9 cellular contexts compared by ENCODE assay signal in genomic region chr7:100476108-100476780, GRCh38. TPM values are rescaled to one million over a fixed set of nuclear protein-coding genes. Genes with fewer than 3 reads are reported as not detected.
A peak's percentile ranks its signal among the peaks of the same experiment; 100 is the strongest.
DNase-seq lines count a peak whose midpoint lies in the region; ATAC-seq, FAIRE-seq and TF ChIP-seq lines count a peak whose summit lies in the region.
"Had no signal": no experiment of that assay in that cellular context is flagged by ENCODE, and none has a peak within 500 bp of the region (broad histone marks: within the 10 kb centered on the region; RNA-seq: fewer than 3 reads in every experiment).

No MANE protein-coding gene starts in this region.

- peak overlapping the region; percentile 90 for H3K27ac Mint-ChIP-seq in mesothelial cell of epicardium

- TF ChIP-seq CTCF in HEK293 (tag by site-specific recombination; IDR thresholded peaks at IDR 0.05): no peak
- TF ChIP-seq CTCF in K562 (IDR thresholded peaks at IDR 0.05 in 2 of 3, conservative IDR thresholded peaks at IDR 0.05 in 1 of 3; ENCODE audit: insufficient read depth in 2 of 3, low read depth in 1 of 3, low read length in 3 of 3): no peak
- no peak for TF ChIP-seq CTCF in mesothelial cell of epicardium (IDR thresholded peaks at IDR 0.05; ENCODE audit: unreplicated experiment)

- BruUV-seq in K562 (replicated peaks; lab: Mats Ljungman, UMichigan): no TSS peak

- peak overlapping the region; percentile 76 to 94 for H3K9ac ChIP-seq in K562 (ENCODE audit: insufficient read depth in 1 of 2, low read depth in 2 of 2, low read length in 2 of 2)

- no peak for TF ChIP-seq RAD21 in K562 (CRISPR knock-in tag; conservative IDR thresholded peaks at IDR 0.05 in 1 of 2, IDR thresholded peaks at IDR 0.05 in 1 of 2)

- H3K4me3 ChIP-seq in HEK293 (ENCODE audit: low read depth, low read length) (no peak overlapping the region), K562 (peak overlapping the region; percentile 86)

- H3K9me3 ChIP-seq in HEK293 (ENCODE audit: control insufficient read depth, insufficient read depth, low read depth, low read length) (no peaks in the 10 kb centered on the region), K562 (replicated peaks; ENCODE audit: control insufficient read depth, insufficient read depth, low read depth, low read length) (no peaks in the 10 kb centered on the region)

- H3K4me1 ChIP-seq in HEK293 (ENCODE audit: control insufficient read depth, insufficient read depth, low read length): peaks cover 9% of the 10 kb centered on the region
- H3K4me1 ChIP-seq in K562 (replicated peaks in 1 of 2; ENCODE audit: control insufficient read depth in 2 of 2, insufficient read depth in 2 of 2, low read length in 2 of 2): peaks cover 44 to 81% of the 10 kb centered on the region in 2 experiments

- H3K9me3 Mint-ChIP-seq in mesothelial cell of epicardium: no peaks in the 10 kb centered on the region

- H3K9me1 ChIP-seq in K562 (ENCODE audit: control insufficient read depth, insufficient read depth, low read length): peaks cover 6% of the 10 kb centered on the region

- TF ChIP-seq POLR2A in K562 (conservative IDR thresholded peaks at IDR 0.05): no peak

- TF ChIP-seq EP300 in K562 (IDR thresholded peaks at IDR 0.05; ENCODE audit: low read length): no peak

- H3K4me1 Mint-ChIP-seq in mesothelial cell of epicardium: peaks cover 24% of the 10 kb centered on the region

- CTCF ChIA-PET in HEK293 (lab: Yijun Ruan, JAX): interaction anchor here (0.6 to 2.2 kb wide), 3 partner anchors 27 to 230 kb away, joined by 3 to 15 read pairs (median 4); partner anchors contain the start of gene POP7
- CTCF ChIA-PET in K562 (lab: Yijun Ruan, JAX; ENCODE audit: low intra/inter-chr PET ratio): no interaction called here

- peaks cover 19% of the 10 kb centered on the region for H4K20me1 ChIP-seq in K562 (replicated peaks; ENCODE audit: control insufficient read depth, insufficient read depth, low read length)

- 17% methylated on average over 4 of the region's 6 CpGs for WGBS in K562 (ENCODE audit: insufficient coverage, low coverage, missing lambda C conversion rate)

- POLR2A ChIA-PET in HEK293 (lab: Yijun Ruan, JAX): no interaction called here
- POLR2A ChIA-PET in K562 (lab: Yijun Ruan, JAX): interaction anchor here (1.0 to 1.8 kb wide), 4 partner anchors 14 to 109 kb away, joined by 3 to 4 read pairs (median 3); no protein-coding TSS in a partner anchor

- no peak overlapping the region for H3K27ac ChIP-seq in HEK293 (ENCODE audit: extremely low read depth, low read depth, low read length)
- H3K27ac ChIP-seq in K562 (ENCODE audit: extremely low read depth, low read depth, low read length): peak overlapping the region; percentile 55

- no peak for ATAC-seq in K562
- ATAC-seq in GM18861 (IDR thresholded peaks at IDR 0.05; ENCODE audit: unreplicated experiment): no peak
- no peak for ATAC-seq in HG02610 (IDR thresholded peaks at IDR 0.05; ENCODE audit: unreplicated experiment)

- no peaks in the 10 kb centered on the region for H3K27me3 Mint-ChIP-seq in mesothelial cell of epicardium (ENCODE audit: low read depth)

- peak overlapping the region; percentile 88 for H3K4me3 Mint-ChIP-seq in mesothelial cell of epicardium

- intact Hi-C loops in K562 (cut with micrococcal nuclease): no loop called here

- H3K36me3 ChIP-seq in HEK293 (ENCODE audit: control insufficient read depth in 2 of 2, insufficient read depth in 1 of 2, low read length in 2 of 2): peaks cover 3 to 25% of the 10 kb centered on the region in 2 experiments; a peak in 2 of 3 replicates
- H3K36me3 ChIP-seq in K562 (ENCODE audit: control insufficient read depth, insufficient read depth, low read length): peaks cover 52% of the 10 kb centered on the region

- no peaks in the 10 kb centered on the region for H3K27me3 ChIP-seq in K562 (ENCODE audit: control insufficient read depth in 2 of 2, insufficient read depth in 2 of 2, low read length in 2 of 2)

- FAIRE-seq in K562 (lab: Jason Lieb, UNC): no peak

- H2AFZ ChIP-seq in K562 (ENCODE audit: low read depth, low read length): no peak overlapping the region

- DNase-seq in 8988T (peak; percentile 9), K562 (ENCODE audit: extremely low read depth in 1 of 4, low spot score in 3 of 4) (peak in 2 of 4 experiments; percentile 20 to 25), mesothelial cell of epicardium (ENCODE audit: low spot score in 2 of 2, unreplicated experiment in 2 of 2) (no peak), SKM-1 (lab: John Stamatoyannopoulos, UW; ENCODE audit: unreplicated experiment) (no peak)
- DNase-seq in stimulated activated CD4-positive, alpha-beta T cell treated with anti-CD3 and anti-CD28 coated beads, Interleukin-12 subunit alpha, Interleukin-12 subunit beta, amount 100 ng/mL, for 4 hours: no peak
- DNase-seq: T-helper 9 cell had no signal

- peak overlapping the region; percentile 86 for H3K4me2 ChIP-seq in K562 (ENCODE audit: insufficient read depth, low read length)

- H3K36me3 Mint-ChIP-seq in mesothelial cell of epicardium: peaks cover 6% of the 10 kb centered on the region

- H3K79me2 ChIP-seq in K562 (ENCODE audit: control insufficient read depth, insufficient read depth, low read length): peaks cover 58% of the 10 kb centered on the region

- in situ Hi-C loops in K562 (cut with MboI): no loop called here

RNA-seq across cellular contexts. Expression of gene TSC22D4, which starts 2.8 kb away (rescaled TPM):
- 30.5 and 88.7 TPM in 2 replicates for total RNA-seq in K562 (2011; cell fraction: chromatin; rRNA removed; ENCODE audit: low replicate concordance)
- 56.8 and 60.5 TPM in 2 replicates for total RNA-seq in K562 (2011; cell fraction: nucleolus; rRNA removed)
- total RNA-seq in K562 (2011; cell fraction: nucleoplasm; rRNA removed): 38.6 and 57.1 TPM in 2 replicates
- total RNA-seq in K562 (2014; rRNA removed): 77.6 and 102 TPM in 2 replicates
- total RNA-seq in K562 (2014; rRNA removed; fragmentation: Illumina TruSeq; extraction: Trizol): 10.1 and 13.1 TPM in 2 replicates
- total RNA-seq in K562 (2015; rRNA removed; fragmentation: Illumina TruSeq; extraction: Trizol): 31.3 and 33.9 TPM in 2 replicates
- total RNA-seq in K562 (2021): 102 and 107 TPM in 2 replicates
- polyA plus RNA-seq in K562 (2011; rRNA removed): 14.2 and 18.8 TPM in 2 replicates
- polyA plus RNA-seq in K562 (2011; cell fraction: cytosol; rRNA removed): 13.0 and 47.0 TPM in 2 replicates
- polyA plus RNA-seq in K562 (2011; cell fraction: nucleus; rRNA removed): 22.1 and 53.6 TPM in 2 replicates
- 64.9 and 107 TPM in 2 replicates for polyA plus RNA-seq in K562 (2012)
- polyA plus RNA-seq in K562 (2014; fragmentation: Illumina TruSeq; extraction: Trizol): 28.7 and 51.7 TPM in 2 replicates
- under 1 TPM; 0.37 to 0.92 TPM for polyA plus RNA-seq in K562 (2014; fragmentation: Nextera tagmentation; extraction: Ambion mirVana)
- 57.9 and 61.0 TPM in 2 replicates for polyA plus RNA-seq in K562 (2014; rRNA removed)
- 5.5 and 9.6 TPM in 2 replicates for polyA minus RNA-seq in K562 (2011; rRNA and poly(A)+ RNA removed)
- 24.5 and 26.5 TPM in 2 replicates for polyA minus RNA-seq in K562 (2011; cell fraction: cytosol; rRNA and poly(A)+ RNA removed)
- 10.0 and 13.5 TPM in 2 replicates for polyA minus RNA-seq in K562 (2011; cell fraction: nucleus; rRNA and poly(A)+ RNA removed)
- 50.5 to 52.7 TPM (median 52.4 TPM) in 3 replicates for total RNA-seq in mesothelial cell of epicardium

RNA-seq across cellular contexts. Expression of gene NYAP1, which starts 7.5 kb away (rescaled TPM):
- total RNA-seq in K562 (2011; cell fraction: chromatin; rRNA removed; ENCODE audit: low replicate concordance): 0.53 and 1.0 TPM in 2 replicates
- total RNA-seq in K562 (2011; cell fraction: nucleolus; rRNA removed): 0.67 and 0.79 TPM in 2 replicates
- 0.23 and 0.59 TPM in 2 replicates for total RNA-seq in K562 (2011; cell fraction: nucleoplasm; rRNA removed)
- 0.32 and 0.98 TPM in 2 replicates for total RNA-seq in K562 (2014; rRNA removed)
- 0.11 and 0.13 TPM in 2 replicates for total RNA-seq in K562 (2014; rRNA removed; fragmentation: Illumina TruSeq; extraction: Trizol)
- total RNA-seq in K562 (2015; rRNA removed; fragmentation: Illumina TruSeq; extraction: Trizol): 0.15 and 0.22 TPM in 2 replicates
- total RNA-seq in K562 (2021): 0.82 and 0.87 TPM in 2 replicates
- polyA plus RNA-seq in K562 (2011; rRNA removed): 0.09 and 0.13 TPM in 2 replicates
- 0.15 and 1.4 TPM in 2 replicates for polyA plus RNA-seq in K562 (2011; cell fraction: cytosol; rRNA removed)
- 0.34 and 1.7 TPM in 2 replicates for polyA plus RNA-seq in K562 (2011; cell fraction: nucleus; rRNA removed)
- polyA plus RNA-seq in K562 (2012): 0.35 and 0.65 TPM in 2 replicates
- 0.13 and 0.17 TPM in 2 replicates for polyA plus RNA-seq in K562 (2014; fragmentation: Illumina TruSeq; extraction: Trizol)
- not detected for polyA plus RNA-seq in K562 (2014; fragmentation: Nextera tagmentation; extraction: Ambion mirVana)
- 0.88 and 1.0 TPM in 2 replicates for polyA plus RNA-seq in K562 (2014; rRNA removed)
- polyA minus RNA-seq in K562 (2011; rRNA and poly(A)+ RNA removed): 0.11 TPM in 1 of 2 replicates, not detected in the other
- not detected in 2 replicates for polyA minus RNA-seq in K562 (2011; cell fraction: cytosol; rRNA and poly(A)+ RNA removed)
- 0.22 and 0.40 TPM in 2 replicates for polyA minus RNA-seq in K562 (2011; cell fraction: nucleus; rRNA and poly(A)+ RNA removed)
- total RNA-seq in mesothelial cell of epicardium: 8.2 to 8.5 TPM (median 8.4 TPM) in 3 replicates

RNA-seq across cellular contexts. Expression of gene SPACDR, which starts 12.2 kb away (rescaled TPM):
- 3.4 and 9.9 TPM in 2 replicates for total RNA-seq in K562 (2011; cell fraction: chromatin; rRNA removed; ENCODE audit: low replicate concordance)
- 1.8 and 4.7 TPM in 2 replicates for total RNA-seq in K562 (2011; cell fraction: nucleolus; rRNA removed)
- 2.4 and 3.8 TPM in 2 replicates for total RNA-seq in K562 (2011; cell fraction: nucleoplasm; rRNA removed)
- 0.14 and 0.29 TPM in 2 replicates for total RNA-seq in K562 (2014; rRNA removed)
- not detected in 2 replicates for total RNA-seq in K562 (2014; rRNA removed; fragmentation: Illumina TruSeq; extraction: Trizol)
- total RNA-seq in K562 (2015; rRNA removed; fragmentation: Illumina TruSeq; extraction: Trizol): 0.29 and 0.41 TPM in 2 replicates
- total RNA-seq in K562 (2021): 0.55 and 1.2 TPM in 2 replicates
- 0.18 and 0.20 TPM in 2 replicates for polyA plus RNA-seq in K562 (2011; rRNA removed)
- 0.40 and 0.56 TPM in 2 replicates for polyA plus RNA-seq in K562 (2011; cell fraction: cytosol; rRNA removed)
- polyA plus RNA-seq in K562 (2011; cell fraction: nucleus; rRNA removed): 1.0 and 2.9 TPM in 2 replicates
- 0.47 and 2.1 TPM in 2 replicates for polyA plus RNA-seq in K562 (2012)
- 0.13 and 0.24 TPM in 2 replicates for polyA plus RNA-seq in K562 (2014; fragmentation: Illumina TruSeq; extraction: Trizol)
- under 1 TPM; 0.07 to 0.11 TPM for polyA plus RNA-seq in K562 (2014; fragmentation: Nextera tagmentation; extraction: Ambion mirVana)
- 0.12 and 0.15 TPM in 2 replicates for polyA plus RNA-seq in K562 (2014; rRNA removed)
- polyA minus RNA-seq in K562 (2011; rRNA and poly(A)+ RNA removed): not detected in 2 replicates
- not detected in 2 replicates for polyA minus RNA-seq in K562 (2011; cell fraction: cytosol; rRNA and poly(A)+ RNA removed)
- polyA minus RNA-seq in K562 (2011; cell fraction: nucleus; rRNA and poly(A)+ RNA removed): not detected in 2 replicates
- 2.0 to 3.6 TPM (median 3.3 TPM) in 3 replicates for total RNA-seq in mesothelial cell of epicardium

RNA-seq across cellular contexts. Expression of gene PPP1R35, which starts 39.9 kb away (rescaled TPM):
- total RNA-seq in K562 (2011; cell fraction: chromatin; rRNA removed; ENCODE audit: low replicate concordance): 18.9 and 64.5 TPM in 2 replicates
- total RNA-seq in K562 (2011; cell fraction: nucleolus; rRNA removed): 109 and 128 TPM in 2 replicates
- 45.6 and 53.0 TPM in 2 replicates for total RNA-seq in K562 (2011; cell fraction: nucleoplasm; rRNA removed)
- total RNA-seq in K562 (2014; rRNA removed) (127 and 152 TPM in 2 replicates), K562 (2014; rRNA removed; fragmentation: Illumina TruSeq; extraction: Trizol) (18.9 and 25.9 TPM in 2 replicates), K562 (2015; rRNA removed; fragmentation: Illumina TruSeq; extraction: Trizol) (44.9 and 47.9 TPM in 2 replicates), K562 (2021) (124 and 135 TPM in 2 replicates), mesothelial cell of epicardium (25.7 to 29.3 TPM (median 26.6 TPM) in 3 replicates)
- polyA plus RNA-seq in K562 (2011; rRNA removed) (28.2 and 31.7 TPM in 2 replicates), K562 (2014; fragmentation: Illumina TruSeq; extraction: Trizol) (19.4 and 33.7 TPM in 2 replicates), K562 (2014; fragmentation: Nextera tagmentation; extraction: Ambion mirVana) (1 to 10 TPM; 2.9 to 5.9 TPM), K562 (2014; rRNA removed) (153 and 185 TPM in 2 replicates)
- 38.6 and 141 TPM in 2 replicates for polyA plus RNA-seq in K562 (2011; cell fraction: cytosol; rRNA removed)
- 136 and 297 TPM in 2 replicates for polyA plus RNA-seq in K562 (2011; cell fraction: nucleus; rRNA removed)
- polyA plus RNA-seq in K562 (2012): 70.7 and 78.6 TPM in 2 replicates
- 2.2 and 5.8 TPM in 2 replicates for polyA minus RNA-seq in K562 (2011; rRNA and poly(A)+ RNA removed)
- polyA minus RNA-seq in K562 (2011; cell fraction: cytosol; rRNA and poly(A)+ RNA removed): 13.8 and 18.6 TPM in 2 replicates
- 16.7 and 26.0 TPM in 2 replicates for polyA minus RNA-seq in K562 (2011; cell fraction: nucleus; rRNA and poly(A)+ RNA removed)

RNA-seq across cellular contexts. Expression of gene MEPCE, which starts 46.6 kb away (rescaled TPM):
- total RNA-seq in K562 (2011; cell fraction: chromatin; rRNA removed; ENCODE audit: low replicate concordance): 33.3 and 101 TPM in 2 replicates
- 57.9 and 76.5 TPM in 2 replicates for total RNA-seq in K562 (2011; cell fraction: nucleolus; rRNA removed)
- 40.2 and 43.9 TPM in 2 replicates for total RNA-seq in K562 (2011; cell fraction: nucleoplasm; rRNA removed)
- total RNA-seq in K562 (2014; rRNA removed) (50.6 and 65.4 TPM in 2 replicates), K562 (2014; rRNA removed; fragmentation: Illumina TruSeq; extraction: Trizol) (24.9 and 29.5 TPM in 2 replicates), K562 (2015; rRNA removed; fragmentation: Illumina TruSeq; extraction: Trizol) (60.3 and 60.4 TPM in 2 replicates), K562 (2021) (72.8 and 76.3 TPM in 2 replicates), mesothelial cell of epicardium (34.7 to 38.5 TPM (median 38.4 TPM) in 3 replicates)
- polyA plus RNA-seq in K562 (2011; rRNA removed) (16.1 and 16.7 TPM in 2 replicates), K562 (2014; fragmentation: Illumina TruSeq; extraction: Trizol) (66.5 and 77.3 TPM in 2 replicates), K562 (2014; fragmentation: Nextera tagmentation; extraction: Ambion mirVana) (10 to 100 TPM; 10.9 to 13.7 TPM), K562 (2014; rRNA removed) (42.7 and 44.1 TPM in 2 replicates)
- polyA plus RNA-seq in K562 (2011; cell fraction: cytosol; rRNA removed): 13.0 and 28.0 TPM in 2 replicates
- polyA plus RNA-seq in K562 (2011; cell fraction: nucleus; rRNA removed): 23.6 and 47.0 TPM in 2 replicates
- polyA plus RNA-seq in K562 (2012): 54.7 and 58.7 TPM in 2 replicates
- 20.0 and 29.4 TPM in 2 replicates for polyA minus RNA-seq in K562 (2011; rRNA and poly(A)+ RNA removed)
- 18.7 and 24.0 TPM in 2 replicates for polyA minus RNA-seq in K562 (2011; cell fraction: cytosol; rRNA and poly(A)+ RNA removed)
- 27.9 and 29.5 TPM in 2 replicates for polyA minus RNA-seq in K562 (2011; cell fraction: nucleus; rRNA and poly(A)+ RNA removed)
